Comparison of ENCODE assay signal across 10 cellular contexts in the genomic region with DNA sequence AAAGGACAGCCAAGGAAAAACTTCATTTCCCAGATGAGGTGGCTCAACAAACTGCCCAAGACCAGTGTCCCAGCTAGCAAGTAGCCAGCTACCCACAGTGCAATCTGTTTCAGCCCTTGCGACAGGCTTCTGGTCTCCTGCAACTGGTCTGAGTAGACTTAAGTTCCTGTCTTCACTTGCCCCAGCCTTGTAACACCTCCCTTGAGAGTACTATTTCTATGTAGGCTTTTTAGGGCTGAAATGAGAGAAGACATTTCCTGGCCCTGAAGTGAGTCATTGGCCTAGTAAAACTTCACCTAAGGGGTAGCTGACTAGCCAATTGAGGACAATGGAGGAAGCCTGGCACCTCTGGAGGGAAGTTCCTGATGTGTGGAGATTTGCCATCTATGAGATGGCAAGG.
DNase-seq lines count a peak whose midpoint lies in the region; ATAC-seq and TF ChIP-seq lines count a peak whose summit lies in the region.
"Had no signal": no experiment of that assay in that cellular context is flagged by ENCODE, and none has a peak within 500 bp of the region (broad histone marks: within the 10 kb centered on the region; RNA-seq: fewer than 3 reads in every experiment).

No MANE protein-coding gene starts in this region.

- H3K27ac Mint-ChIP-seq in activated naive CD4-positive, alpha-beta T cell treated with anti-CD3 and anti-CD28 coated beads, Interleukin-2, amount 10 ng/mL, durations not matched to agents 7 days and 5 days = no peak overlapping the region

- H3K27me3 Mint-ChIP-seq in activated naive CD4-positive, alpha-beta T cell treated with anti-CD3 and anti-CD28 coated beads, Interleukin-2, amount 10 ng/mL, durations not matched to agents 7 days and 5 days = no peaks in the 10 kb centered on the region

- CTCF ChIA-PET in activated naive CD4-positive, alpha-beta T cell treated with anti-CD3 and anti-CD28 coated beads, Interleukin-2, amount 10 ng/mL, durations not matched to agents 7 days and 5 days (lab: Charles Lee) = no interaction called here

- ATAC-seq in GM21360 (IDR thresholded peaks at IDR 0.05; ENCODE audit: unreplicated experiment) (peak; percentile 79), HG03457 (IDR thresholded peaks at IDR 0.05; ENCODE audit: unreplicated experiment) (peak; percentile 59)
- ATAC-seq: K562 had no signal

- peak; percentile 11 for DNase-seq in AG09319 (ENCODE audit: extremely low read depth, low read depth)
- peak; percentile 97 for DNase-seq in epithelial cell of esophagus (ENCODE audit: low read depth)
- no peak for DNase-seq in head of caudate nucleus
- DNase-seq in DMS153 treated with DMSO at 0.1 percent for 48 hours (lab: John Stamatoyannopoulos, UW; ENCODE audit: unreplicated experiment) = no peak
- DNase-seq in activated T-cell treated with anti-CD3 and anti-CD28 coated beads, Interleukin-2, amount 50 U/mL, for 1 hour = no peak
- no peak for DNase-seq in activated naive CD4-positive, alpha-beta T cell treated with anti-CD3 and anti-CD28 coated beads, Interleukin-2, amount 10 ng/mL, durations not matched to agents 7 days and 5 days
- DNase-seq: Calu3 had no signal

- no peak for TF ChIP-seq CTCF in AG09319 (IDR thresholded peaks at IDR 0.05; ENCODE audit: low read depth, low read length)
- no peak for TF ChIP-seq CTCF in epithelial cell of esophagus (IDR thresholded peaks at IDR 0.05; ENCODE audit: insufficient read depth, low read depth, low read length, missing control alignments)

- intact Hi-C loops in head of caudate nucleus (cut with DNase I) = no loop called here

- H3K9me3 Mint-ChIP-seq in activated naive CD4-positive, alpha-beta T cell treated with anti-CD3 and anti-CD28 coated beads, Interleukin-2, amount 10 ng/mL, durations not matched to agents 7 days and 5 days = no peaks in the 10 kb centered on the region

- no peaks in the 10 kb centered on the region for H3K4me1 Mint-ChIP-seq in activated naive CD4-positive, alpha-beta T cell treated with anti-CD3 and anti-CD28 coated beads, Interleukin-2, amount 10 ng/mL, durations not matched to agents 7 days and 5 days

- no peak overlapping the region for H3K4me3 Mint-ChIP-seq in activated naive CD4-positive, alpha-beta T cell treated with anti-CD3 and anti-CD28 coated beads, Interleukin-2, amount 10 ng/mL, durations not matched to agents 7 days and 5 days

- no peak overlapping the region for H3K4me3 ChIP-seq in epithelial cell of esophagus (ENCODE audit: low read length)
- H3K4me3 ChIP-seq: K562 had no signal

- no peaks in the 10 kb centered on the region for H3K36me3 Mint-ChIP-seq in activated naive CD4-positive, alpha-beta T cell treated with anti-CD3 and anti-CD28 coated beads, Interleukin-2, amount 10 ng/mL, durations not matched to agents 7 days and 5 days

Comparison
In these comparisons a context has a peak if more than half of its experiments do, and no peak if none do; other contexts are left out.
1. DNase-seq: peak in AG09319 (single experiment) and epithelial cell of esophagus (single experiment); none in head of caudate nucleus (0 of 42), DMS153 treated with DMSO at 0.1 percent for 48 hours (single experiment), activated T-cell treated with anti-CD3 and anti-CD28 coated beads, Interleukin-2, amount 50 U/mL, for 1 hour (single experiment) and activated naive CD4-positive, alpha-beta T cell treated with anti-CD3 and anti-CD28 coated beads, Interleukin-2, amount 10 ng/mL, durations not matched to agents 7 days and 5 days (single experiment).